ENCODE assay signal across 18 cellular contexts in the genomic region with DNA sequence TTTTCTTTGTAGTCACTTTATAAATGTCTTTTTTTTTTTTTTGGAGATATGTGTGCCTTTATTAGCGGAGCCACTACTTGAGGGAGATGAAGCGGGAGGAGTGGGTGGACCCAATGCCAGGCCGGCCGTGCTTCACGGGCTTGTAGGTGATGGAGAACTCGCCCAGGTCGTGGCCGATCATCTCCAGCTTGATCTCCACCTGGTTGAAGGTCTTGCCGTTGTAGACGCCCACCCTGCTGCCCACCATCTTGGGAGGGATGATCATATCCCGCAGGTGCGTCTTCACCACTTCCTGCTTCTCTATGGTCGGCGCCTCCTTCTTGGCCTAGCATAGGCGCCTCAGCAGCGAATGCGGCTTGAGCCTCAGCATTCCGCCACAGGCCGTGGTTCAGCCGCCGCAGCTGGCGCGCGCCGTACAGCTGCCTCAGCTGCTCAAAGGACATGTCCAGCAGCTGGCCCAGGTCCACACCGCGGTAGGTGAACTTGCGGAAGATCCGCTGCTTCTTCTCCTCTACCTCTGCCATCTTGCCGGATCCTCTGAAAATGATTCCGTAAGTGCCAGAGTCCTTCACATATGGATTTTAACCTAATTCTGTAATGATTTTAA.
"Had no signal": no experiment of that assay in that cellular context is flagged by ENCODE, and none has a peak within 500 bp of the region (broad histone marks: within the 10 kb centered on the region; RNA-seq: fewer than 3 reads in every experiment).

No MANE protein-coding gene starts in this region.

- DNase-seq: Karpas-422, KBM-7, MM.1S, NCI-H1092 treated with DMSO at 0.1 percent for 48 hours, NCI-H1436, NCI-H187, NCI-H2029, NCI-H2081 treated with DMSO at 0.1 percent for 48 hours, NCI-H2171, NCI-H446, NCI-H510A, NCI-H524 treated with DMSO at 0.1 percent for 48 hours, NCI-H69, NCI-H774, RPMI8226, SHP77, SK-N-SH, SW 1271 had no signal

- H3K9me3 ChIP-seq: SK-N-SH had no signal

- H3K9ac ChIP-seq: SK-N-SH had no signal

- H3K4me2 ChIP-seq: SK-N-SH had no signal
